Comparison of ENCODE assay signal across 13 cellular contexts in the genomic region with DNA sequence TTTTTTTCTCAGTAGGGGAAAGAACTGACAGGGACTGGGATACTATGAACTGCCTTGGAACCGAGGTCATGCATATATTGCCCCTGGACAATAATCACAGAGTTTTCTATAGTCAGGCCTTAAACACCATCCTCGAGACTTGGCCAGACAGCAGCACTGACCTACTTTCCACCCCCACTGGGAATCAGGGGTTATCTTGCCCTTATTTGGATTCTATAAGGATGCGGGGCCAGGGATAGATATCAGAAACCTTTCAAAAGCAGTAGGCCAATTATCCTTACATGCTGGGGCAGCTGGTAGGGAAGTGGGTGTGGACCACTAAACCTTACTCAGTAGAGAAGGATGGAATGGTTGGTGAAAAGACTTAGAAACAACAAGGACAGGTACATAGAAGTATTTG. TPM values are rescaled to one million over a fixed set of nuclear protein-coding genes. Genes with fewer than 3 reads are reported as not detected.
DNase-seq lines count a peak whose midpoint lies in the region; ATAC-seq and TF ChIP-seq lines count a peak whose summit lies in the region.
"Had no signal": no experiment of that assay in that cellular context is flagged by ENCODE, and none has a peak within 500 bp of the region (broad histone marks: within the 10 kb centered on the region; RNA-seq: fewer than 3 reads in every experiment).

No MANE protein-coding gene starts in this region.

- POLR2A ChIA-PET in A673 (lab: Charles Lee; ENCODE audit: low non-redundant PET) = no interaction called here
- POLR2A ChIA-PET in HCT116 (lab: Charles Lee) = no interaction called here

- no peaks in the 10 kb centered on the region for H3K36me3 Mint-ChIP-seq in HFFc6 (ENCODE audit: low read depth)

- H3K4me1 Mint-ChIP-seq in HFFc6 (ENCODE audit: low read depth) = peaks cover 33% of the 10 kb centered on the region

- no peak for TF ChIP-seq POLR2A in HCT116 (IDR thresholded peaks at IDR 0.05; ENCODE audit: borderline replicate concordance, extremely low read depth, insufficient read depth, insufficient read length)

- RAD21 ChIA-PET in HCT116 (lab: Charles Lee; ENCODE audit: low non-redundant PET in 1 of 2, low total read pairs in 2 of 2, uncharacterized antibody in 2 of 2, unreplicated experiment in 2 of 2) = no interaction called here

- no peak overlapping the region for H3K4me3 Mint-ChIP-seq in HFFc6

- H3K79me2 ChIP-seq in HCT116 (ENCODE audit: insufficient read depth, low read length) = no peaks in the 10 kb centered on the region

- TF ChIP-seq RAD21 in HCT116 (IDR thresholded peaks at IDR 0.05; ENCODE audit: low read depth) = no peak

- H2AFZ ChIP-seq in HCT116 (ENCODE audit: low read depth, low read length, poor library complexity, severe bottlenecking) (no peak overlapping the region), neuron (ENCODE audit: low read depth, low read length) (no peak overlapping the region)

- CTCF ChIA-PET in A673 (lab: Charles Lee) (interaction anchor here (2.6 kb wide), 1 partner anchor 25 kb away, joined by 12 read pairs; no protein-coding TSS in a partner anchor), HCT116 (lab: Charles Lee) (interaction anchor here (1.2 to 5.3 kb wide), 4 partner anchors 7 to 82 kb away, joined by 4 to 35 read pairs (median 12); no protein-coding TSS in a partner anchor)

- H3K36me3 ChIP-seq in A673 (ENCODE audit: insufficient read depth, low read length, poor library complexity, severe bottlenecking) (peaks cover 19% of the 10 kb centered on the region), HCT116 (ENCODE audit: control insufficient read depth in 1 of 2, insufficient read depth in 2 of 2, low read length in 2 of 2) (no peaks in the 10 kb centered on the region; a peak in 1 of 4 replicates), neuron (ENCODE audit: insufficient read depth, low read length) (peaks cover 20% of the 10 kb centered on the region)

- H3K27me3 ChIP-seq in A673 (replicated peaks; ENCODE audit: insufficient read depth, low read depth, low read length, poor library complexity) = no peaks in the 10 kb centered on the region
- H3K27me3 ChIP-seq in HCT116 (ENCODE audit: insufficient read depth, low read length) = no peaks in the 10 kb centered on the region
- H3K27me3 ChIP-seq in dorsolateral prefrontal cortex = no peaks in the 10 kb centered on the region
- no peaks in the 10 kb centered on the region for H3K27me3 ChIP-seq in neuron (ENCODE audit: insufficient read depth, low read length)
- H3K27me3 ChIP-seq: pancreas had no signal

- TF ChIP-seq CTCF in A673 (conservative IDR thresholded peaks at IDR 0.05; ENCODE audit: low read depth, low read length) = no peak
- no peak for TF ChIP-seq CTCF in HCT116 (IDR thresholded peaks at IDR 0.05 in 2 of 3, conservative IDR thresholded peaks at IDR 0.05 in 1 of 3; ENCODE audit: borderline replicate concordance in 1 of 3, insufficient read depth in 1 of 3, low read depth in 2 of 3, low read length in 2 of 3)
- no peak for TF ChIP-seq CTCF in dorsolateral prefrontal cortex (IDR thresholded peaks at IDR 0.05 in 54 of 56, conservative IDR thresholded peaks at IDR 0.05 in 2 of 56; ENCODE audit: low read depth in 1 of 56, partially characterized antibody in 56 of 56)
- TF ChIP-seq CTCF in HFFc6 (IDR thresholded peaks at IDR 0.05) = no peak

- no peak overlapping the region for H3K9ac ChIP-seq in HCT116 (ENCODE audit: low read length)

- H3K4me3 ChIP-seq in A673 (ENCODE audit: low read depth, low read length, poor library complexity, severe bottlenecking) = peak overlapping the region; percentile 55
- no peak overlapping the region for H3K4me3 ChIP-seq in HCT116 (replicated peaks in 1 of 2; ENCODE audit: low read depth in 1 of 2, low read length in 2 of 2)
- no peak overlapping the region for H3K4me3 ChIP-seq in dorsolateral prefrontal cortex
- peak overlapping the region; percentile 71 for H3K4me3 ChIP-seq in neuron (ENCODE audit: low read length)

- no peaks in the 10 kb centered on the region for H3K9me3 Mint-ChIP-seq in HFFc6

- no peak overlapping the region for H3K4me2 ChIP-seq in HCT116 (ENCODE audit: low read length)

- ATAC-seq in HCT116 (no peak), HG03139 (IDR thresholded peaks at IDR 0.05; ENCODE audit: unreplicated experiment) (no peak), HG03520 (IDR thresholded peaks at IDR 0.05; ENCODE audit: unreplicated experiment) (no peak)

- BruUV-seq in A673 (replicated peaks; lab: Mats Ljungman, UMichigan) (TSS peak; percentile 42), HCT116 (replicated peaks; lab: Mats Ljungman, UMichigan) (TSS peak; percentile 30)

- H3K4me1 ChIP-seq in A673 (ENCODE audit: insufficient read depth, low read length, poor library complexity, severe bottlenecking) = peaks cover 56% of the 10 kb centered on the region
- H3K4me1 ChIP-seq in HCT116 (ENCODE audit: control insufficient read depth in 1 of 2, insufficient read depth in 2 of 2, low read length in 2 of 2) = peaks cover 9 to 18% of the 10 kb centered on the region in 2 experiments
- peaks cover 52% of the 10 kb centered on the region for H3K4me1 ChIP-seq in neuron (ENCODE audit: insufficient read depth, low read length)

- H3K27ac ChIP-seq in A673 (ENCODE audit: low read depth, low read length, poor library complexity, severe bottlenecking) (peak overlapping the region; percentile 83), HCT116 (ENCODE audit: low read depth, low read length) (0 out of 2 replicates have a peak overlapping the region, but pooled peaks have one; percentile 27), dorsolateral prefrontal cortex (peak overlapping the region in 55 of 59 donors; percentile 19 to 95 (median 84))

- peaks cover 16% of the 10 kb centered on the region for H3K27me3 Mint-ChIP-seq in HFFc6 (ENCODE audit: insufficient read depth)

- H4K20me1 ChIP-seq in HCT116 (ENCODE audit: insufficient read depth) = no peaks in the 10 kb centered on the region

- intact Hi-C loops in A673 (cut with micrococcal nuclease; ENCODE audit: unreplicated experiment) = no loop called here
- intact Hi-C loops in HCT116 (cut with micrococcal nuclease) = no loop called here
- intact Hi-C loops in dorsolateral prefrontal cortex (cut with DNase I) = loop anchor here in 1 of 2 donors (5.0 kb wide), 1 partner anchor 414 kb away; the partner anchor contains the start of gene RNASE4

- no peaks in the 10 kb centered on the region for H3K9me2 ChIP-seq in HCT116 (ENCODE audit: insufficient read depth)

- H3K27ac Mint-ChIP-seq in HFFc6 = no peak overlapping the region

- no peak for DNase-seq in A673 (ENCODE audit: low spot score)
- no peak for DNase-seq in HCT116 (ENCODE audit: low read depth, low spot score)
- no peak for DNase-seq in dorsolateral prefrontal cortex
- no peak for DNase-seq in NCI-H1694 treated with DMSO at 0.1 percent for 48 hours (lab: John Stamatoyannopoulos, UW)
- DNase-seq in HFFc6 = no peak
- DNase-seq: DMS79, NCI-H1436 treated with DMSO at 0.1 percent for 48 hours, pancreas had no signal

- H3K9me3 ChIP-seq in A673 (ENCODE audit: low read depth, low read length, poor library complexity, severe bottlenecking) (no peaks in the 10 kb centered on the region), HCT116 (ENCODE audit: control insufficient read depth in 1 of 2, insufficient read depth in 1 of 2, low read depth in 1 of 2, low read length in 2 of 2) (no peaks in the 10 kb centered on the region), neuron (ENCODE audit: low read length) (no peaks in the 10 kb centered on the region)
- H3K9me3 ChIP-seq: pancreas had no signal

TF ChIP-seq in HCT116, 20 proteins besides CTCF, POLR2A, EP300 and RAD21:
- TF ChIP-seq TCF7L2 (IDR thresholded peaks at IDR 0.05; ENCODE audit: borderline replicate concordance, extremely low read depth, insufficient read depth, insufficient read length) = no peak
- TF ChIP-seq MAX (IDR thresholded peaks at IDR 0.05) = no peak
- no peak for TF ChIP-seq EZH2 (IDR thresholded peaks at IDR 0.05)
- TF ChIP-seq ZFX (IDR thresholded peaks at IDR 0.05) = no peak
- TF ChIP-seq ZNF274 (IDR thresholded peaks at IDR 0.05; ENCODE audit: low read depth, low read length) = no peak

RNA-seq across cellular contexts. Expression of gene ZNF219, which starts 2.0 kb away (rescaled TPM):
- total RNA-seq in A673 (2021) (78.0 and 84.6 TPM in 2 replicates), HCT116 (2021; ENCODE audit: unreplicated experiment) (16.6 TPM), dorsolateral prefrontal cortex (10 to 100 TPM; 12.5 to 59.8 (median 25.2) TPM)
- 10.6 and 13.3 TPM in 2 replicates for polyA plus RNA-seq in HCT116 (2012)
- 10 to 100 TPM in 2 of 6 experiments, 1 to 10 TPM in 4; 5.3 to 11.2 (median 6.6) TPM for total RNA-seq in HFFc6 (2021; fragmentation: NEBNext Ultra II Directional; extraction: Animal tissue kit (Norgen Biotek cat#: 25700))

RNA-seq across cellular contexts. Expression of gene TMEM253, which starts 4.4 kb away (rescaled TPM):
- total RNA-seq in A673 (2021) (0.48 and 0.49 TPM in 2 replicates), HCT116 (2021; ENCODE audit: unreplicated experiment) (0.59 TPM), dorsolateral prefrontal cortex (1 to 10 TPM in 14 of 120 experiments, under 1 TPM in 40, not detected in 66; 0.30 to 5.4 (median 0.64) TPM)
- polyA plus RNA-seq in HCT116 (2012) = 0.29 and 0.52 TPM in 2 replicates
- total RNA-seq in HFFc6 (2021; fragmentation: NEBNext Ultra II Directional; extraction: Animal tissue kit (Norgen Biotek cat#: 25700)) = under 1 TPM in 2 of 6 experiments, not detected in 4; 0.18 to 0.35 TPM
- total RNA-seq: cerebellum had no signal

RNA-seq across cellular contexts. Expression of gene ARHGEF40, which starts 26.3 kb away (rescaled TPM):
- 89.6 and 94.1 TPM in 2 replicates for total RNA-seq in A673 (2021)
- total RNA-seq in HCT116 (2021; ENCODE audit: unreplicated experiment) = 6.3 TPM
- polyA plus RNA-seq in HCT116 (2012) = 4.3 and 4.7 TPM in 2 replicates
- total RNA-seq in dorsolateral prefrontal cortex = 10 to 100 TPM; 14.5 to 65.9 (median 29.4) TPM
- total RNA-seq in HFFc6 (2021; fragmentation: NEBNext Ultra II Directional; extraction: Animal tissue kit (Norgen Biotek cat#: 25700)) = 10 to 100 TPM; 30.4 to 43.0 (median 40.8) TPM

RNA-seq across cellular contexts. Expression of gene RNASE8, which starts 38.8 kb away (rescaled TPM):
- total RNA-seq in A673 (2021) (not detected in 2 replicates), HCT116 (2021; ENCODE audit: unreplicated experiment) (not detected), dorsolateral prefrontal cortex (not detected)
- not detected in 2 replicates for polyA plus RNA-seq in HCT116 (2012)
- not detected for total RNA-seq in HFFc6 (2021; fragmentation: NEBNext Ultra II Directional; extraction: Animal tissue kit (Norgen Biotek cat#: 25700))
- total RNA-seq: cerebellum, pancreas, SK-MEL-5 had no signal
- polyA plus RNA-seq: pancreas had no signal

RNA-seq across cellular contexts. Expression of gene RNASE7, which starts 54.3 kb away (rescaled TPM):
- total RNA-seq in A673 (2021) = not detected in 2 replicates
- not detected for total RNA-seq in HCT116 (2021; ENCODE audit: unreplicated experiment)
- 0.04 TPM in 1 of 2 replicates, not detected in the other for polyA plus RNA-seq in HCT116 (2012)
- under 1 TPM in 2 of 120 experiments, not detected in 118; 0.53 to 0.96 TPM for total RNA-seq in dorsolateral prefrontal cortex
- not detected for total RNA-seq in HFFc6 (2021; fragmentation: NEBNext Ultra II Directional; extraction: Animal tissue kit (Norgen Biotek cat#: 25700))
- total RNA-seq: cerebellum, SK-MEL-5 had no signal

Comparison
In these comparisons a context has a peak if more than half of its experiments do, and no peak if none do; other contexts are left out.
1. H3K27ac ChIP-seq: peak in every context shown above with its lines; median percentile 84 in dorsolateral prefrontal cortex; 83 in A673; 27 in HCT116.
2. H3K4me3 ChIP-seq: peak in A673 (single experiment) and neuron (single experiment); none in HCT116 (0 of 2) and dorsolateral prefrontal cortex (0 of 59).